Comparison of ENCODE assay signal across 9 cellular contexts in genomic region chr7:945556-946255, GRCh38. TPM values are rescaled to one million over a fixed set of nuclear protein-coding genes. Genes with fewer than 3 reads are reported as not detected.
DNase-seq lines count a peak whose midpoint lies in the region; ATAC-seq and TF ChIP-seq lines count a peak whose summit lies in the region.
"Had no signal": no experiment of that assay in that cellular context is flagged by ENCODE, and none has a peak within 500 bp of the region (broad histone marks: within the 10 kb centered on the region; RNA-seq: fewer than 3 reads in every experiment).

No MANE protein-coding gene starts in this region.

- dilution Hi-C loops in mammary epithelial cell (cut with HindIII; ENCODE audit: low sequenced_read_pairs): no loop called here

- no peaks in the 10 kb centered on the region for H3K36me3 ChIP-seq in mammary epithelial cell (ENCODE audit: insufficient read depth, low read length)

- no TSS peak for BruUV-seq in mammary epithelial cell (replicated peaks; lab: Mats Ljungman, UMichigan)

- WGBS in mammary epithelial cell (ENCODE audit: low coverage, missing lambda C conversion rate): 3% methylated on average over 15 of the region's 30 CpGs

- H3K79me2 ChIP-seq in mammary epithelial cell (ENCODE audit: insufficient read depth, low read length): no peaks in the 10 kb centered on the region

- peak; percentile 98 for DNase-seq in HPDE6-E6E7 (ENCODE audit: extremely low spot score)
- DNase-seq in mammary epithelial cell: peak; percentile 98
- DNase-seq in left colon: peak; percentile 93 to 98
- no peak for DNase-seq in NCI-H1436 (lab: John Stamatoyannopoulos, UW)
- DNase-seq in A172 (ENCODE audit: low spot score): no peak
- DNase-seq: activated CD4-positive, CD25-positive, alpha-beta regulatory T cell; activated gamma-delta T cell had no signal

- no peaks in the 10 kb centered on the region for H4K20me1 ChIP-seq in mammary epithelial cell (ENCODE audit: insufficient read depth, low read length)

- H3K27ac ChIP-seq in mammary epithelial cell (ENCODE audit: insufficient read depth, low read depth, low read length) (peak overlapping the region; percentile 69), temporal lobe (ENCODE audit: low read depth, low read length) (peak overlapping the region; percentile 38)

- H3K9ac ChIP-seq in mammary epithelial cell (ENCODE audit: insufficient read depth, low read length): peak overlapping the region; percentile 39

- H3K4me2 ChIP-seq in mammary epithelial cell (ENCODE audit: insufficient read depth, low read depth, low read length): peak overlapping the region; percentile 96

- peaks cover 34% of the 10 kb centered on the region for H3K4me1 ChIP-seq in mammary epithelial cell (ENCODE audit: insufficient read depth, low read length)

- CTCF ChIA-PET in mammary epithelial cell (lab: Charles Lee; ENCODE audit: low non-redundant PET): no interaction called here

- no peak for TF ChIP-seq CTCF in mammary epithelial cell (conservative IDR thresholded peaks at IDR 0.05 in 1 of 2, IDR thresholded peaks at IDR 0.05 in 1 of 2; ENCODE audit: extremely low read depth in 1 of 2, insufficient read depth in 1 of 2, low read depth in 1 of 2, low read length in 2 of 2)

- intact Hi-C loops in mammary epithelial cell (cut with micrococcal nuclease) (loop anchor here (2.0 to 10.0 kb wide), 2 partner anchors 17 to 131 kb away; no protein-coding TSS in a partner anchor), left colon (cut with DNase I, micrococcal nuclease) (no loop called here)

- H3K4me3 ChIP-seq in mammary epithelial cell (replicated peaks in 1 of 3; ENCODE audit: insufficient read depth in 1 of 3, low read depth in 2 of 3, low read length in 3 of 3): peak overlapping the region in 2 of 3 experiments; percentile 11 to 31

- H3K27me3 ChIP-seq in mammary epithelial cell (ENCODE audit: insufficient read depth, low read length): no peaks in the 10 kb centered on the region

- ATAC-seq in left colon (peak; percentile 86), GM19455 (IDR thresholded peaks at IDR 0.05; ENCODE audit: unreplicated experiment) (no peak)

- in situ Hi-C loops in mammary epithelial cell (cut with MboI; ENCODE audit: low sequenced_read_pairs in 2 of 2): no loop called here

- H2AFZ ChIP-seq in mammary epithelial cell (ENCODE audit: low read depth, low read length): peak overlapping the region; percentile 94

- H3K9me3 ChIP-seq in mammary epithelial cell (replicated peaks; ENCODE audit: insufficient read depth, low read length): peaks cover 3% of the 10 kb centered on the region

RNA-seq across cellular contexts. Expression of gene ADAP1, which starts 8.8 kb away (rescaled TPM):
- total RNA-seq in mammary epithelial cell: 10 to 100 TPM; 11.0 to 21.4 TPM
- polyA plus RNA-seq in mammary epithelial cell: 9.3 TPM
- 31.4 TPM for polyA minus RNA-seq in mammary epithelial cell
- total RNA-seq in left colon: 100 to 1,000 TPM; 147 to 166 TPM
- 32.0 TPM for total RNA-seq in temporal lobe
- total RNA-seq in A172 (2014; rRNA removed; shearing (Covaris generic)): 33.3 and 46.8 TPM in 2 replicates

RNA-seq across cellular contexts. Expression of gene COX19, which starts 29.6 kb away (rescaled TPM):
- total RNA-seq in mammary epithelial cell (10 to 100 TPM; 11.2 to 15.9 TPM), left colon (10 to 100 TPM; 13.5 to 15.2 TPM), temporal lobe (13.3 TPM)
- polyA plus RNA-seq in mammary epithelial cell: 4.5 TPM
- 1.9 TPM for polyA minus RNA-seq in mammary epithelial cell
- 5.2 and 8.8 TPM in 2 replicates for total RNA-seq in A172 (2014; rRNA removed; shearing (Covaris generic))

RNA-seq across cellular contexts. Expression of gene CYP2W1, which starts 37.3 kb away (rescaled TPM):
- total RNA-seq in mammary epithelial cell: not detected
- not detected for polyA plus RNA-seq in mammary epithelial cell
- not detected for polyA minus RNA-seq in mammary epithelial cell
- total RNA-seq in left colon: 1 to 10 TPM; 1.2 to 3.6 TPM
- total RNA-seq in temporal lobe: not detected
- not detected in 2 replicates for total RNA-seq in A172 (2014; rRNA removed; shearing (Covaris generic))

Comparison
In these comparisons a context has a peak if more than half of its experiments do, and no peak if none do; other contexts are left out.
1. DNase-seq: peak in HPDE6-E6E7 (single experiment), mammary epithelial cell (single experiment) and left colon (2 of 2); none in NCI-H1436 (single experiment) and A172 (single experiment).